ENCODE assay signal across 8 cellular contexts in the genomic region with DNA sequence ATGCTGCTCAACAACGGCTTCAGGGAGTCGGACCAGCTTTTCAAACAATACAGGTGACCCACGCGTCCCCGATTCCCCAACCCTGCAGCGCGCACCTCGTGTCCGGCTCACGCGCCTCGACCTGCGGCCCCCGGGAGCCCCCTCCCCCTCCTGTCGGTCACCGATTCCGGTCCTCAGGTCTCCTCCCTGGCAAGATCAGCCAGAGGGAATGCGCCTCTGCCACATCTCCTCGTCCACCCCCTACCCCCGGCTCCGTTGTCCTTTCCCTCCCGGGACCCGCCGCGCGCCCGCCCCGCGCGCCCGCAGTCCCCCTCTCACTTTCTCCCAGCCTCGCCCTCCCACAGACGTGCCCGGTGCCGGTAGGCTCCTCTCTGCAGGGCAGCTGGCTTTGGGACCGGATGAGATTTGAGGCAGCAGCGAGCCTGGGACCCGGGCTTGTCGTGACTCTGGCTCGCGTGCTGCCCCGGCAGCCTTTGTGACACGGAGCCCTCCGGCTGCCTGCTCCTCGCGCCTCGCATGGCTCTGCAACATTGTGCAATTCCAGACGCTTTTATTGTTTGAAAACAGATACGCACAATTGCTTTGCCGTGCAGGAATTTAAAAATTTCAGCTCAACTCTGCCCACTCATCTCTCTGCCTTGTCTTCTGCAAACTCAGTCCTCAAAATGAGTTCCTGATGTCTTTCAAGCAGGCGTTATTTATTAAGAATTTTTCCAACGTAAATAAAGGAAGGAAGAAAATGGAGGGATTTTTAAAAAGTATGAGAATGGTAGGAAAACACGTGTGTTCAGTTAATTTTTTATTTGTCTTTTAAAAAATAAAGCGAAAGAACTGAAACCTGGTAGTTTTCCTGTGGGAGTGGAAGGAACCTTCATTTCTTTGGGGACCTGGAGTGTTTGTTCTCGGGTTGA. TPM values are rescaled to one million over a fixed set of nuclear protein-coding genes. Genes with fewer than 3 reads are reported as not detected.
DNase-seq lines count a peak whose midpoint lies in the region; ATAC-seq and TF ChIP-seq lines count a peak whose summit lies in the region.

No MANE protein-coding gene starts in this region.

- H3K27me3 Mint-ChIP-seq in GM23338 (ENCODE audit: insufficient read depth, low read depth, poor library complexity): peaks cover 12% of the 10 kb centered on the region
- H3K27me3 Mint-ChIP-seq in naive thymus-derived CD8-positive, alpha-beta T cell: no peaks in the 10 kb centered on the region

- peak in 1 of 2 donors; percentile 18 for TF ChIP-seq POLR2A in tibial nerve (IDR thresholded peaks at IDR 0.05)

- H3K4me3 ChIP-seq in ACC112 (ENCODE audit: low read depth, low read length) (peak overlapping the region; percentile 93), GM23338 (peak overlapping the region; percentile 89), OCI-LY7 (ENCODE audit: low read depth, low read length, poor library complexity, severe bottlenecking) (peak overlapping the region; percentile 86), fibroblast of the aortic adventitia (ENCODE audit: low read depth, low read length) (peak overlapping the region; percentile 89), tibial nerve (peak overlapping the region; percentile 91 to 94 (median 92))

- no peaks in the 10 kb centered on the region for H3K9me3 ChIP-seq in OCI-LY7 (ENCODE audit: low read length)
- H3K9me3 ChIP-seq in tibial nerve: no peaks in the 10 kb centered on the region

- no peaks in the 10 kb centered on the region; the same call in 2 of the 3 replicates for H3K9me3 Mint-ChIP-seq in GM23338
- no peaks in the 10 kb centered on the region for H3K9me3 Mint-ChIP-seq in naive thymus-derived CD8-positive, alpha-beta T cell

- H4K20me1 ChIP-seq in GM23338 (replicated peaks; ENCODE audit: insufficient read depth): peaks cover 5% of the 10 kb centered on the region; the same call in 1 of the 2 replicates
- H4K20me1 ChIP-seq in OCI-LY7 (ENCODE audit: insufficient read depth, low read length): peaks cover 18% of the 10 kb centered on the region

- intact Hi-C loops in OCI-LY7 (cut with micrococcal nuclease; ENCODE audit: unreplicated experiment): loop anchor here (5.0 to 10.0 kb wide), 4 partner anchors 477 to 910 kb away; a partner anchor contains a TSS

- H2AFZ ChIP-seq in ACC112 (ENCODE audit: low read length, unreplicated experiment): peak overlapping the region; percentile 89
- no peak overlapping the region for H2AFZ ChIP-seq in GM23338
- peak overlapping the region; percentile 68; the same call in 1 of the 2 replicates for H2AFZ ChIP-seq in OCI-LY7 (ENCODE audit: low read length)

- H3K27ac Mint-ChIP-seq in GM23338: no peak overlapping the region
- peak overlapping the region; percentile 87 to 98 (median 94) for H3K27ac Mint-ChIP-seq in naive thymus-derived CD8-positive, alpha-beta T cell

- no peak for TF ChIP-seq CTCF in GM23338 (conservative IDR thresholded peaks at IDR 0.05; ENCODE audit: low read depth in 2 of 2)
- TF ChIP-seq CTCF in OCI-LY7 (conservative IDR thresholded peaks at IDR 0.05; ENCODE audit: low read length): no peak
- no peak for TF ChIP-seq CTCF in fibroblast of the aortic adventitia (IDR thresholded peaks at IDR 0.05; ENCODE audit: insufficient read depth, low read length)
- TF ChIP-seq CTCF in tibial nerve (IDR thresholded peaks at IDR 0.05): no peak

- no peaks in the 10 kb centered on the region; the same call in 2 of the 3 replicates for H3K36me3 Mint-ChIP-seq in GM23338 (ENCODE audit: low read depth)
- H3K36me3 Mint-ChIP-seq in naive thymus-derived CD8-positive, alpha-beta T cell: peaks cover 0 to 5% (median 1%) of the 10 kb centered on the region in 3 donors

- peaks cover 11% of the 10 kb centered on the region for H3F3A ChIP-seq in GM23338 (replicated peaks; ENCODE audit: low read depth)

- POLR2A ChIA-PET in OCI-LY7 (lab: Charles Lee): interaction anchor here (0.6 to 1.0 kb wide), 2 partner anchors 16 to 155 kb away, joined by 3 to 7 read pairs; no protein-coding TSS in a partner anchor
- POLR2A ChIA-PET in naive thymus-derived CD8-positive, alpha-beta T cell (lab: Charles Lee): interaction anchor here (0.5 to 3.1 kb wide), 16 partner anchors 11 to 418 kb away, joined by 3 to 19 read pairs (median 4); no protein-coding TSS in a partner anchor

- H3K4me3 Mint-ChIP-seq in GM23338: peak overlapping the region; percentile 85
- peak overlapping the region; percentile 92 to 99 (median 95) for H3K4me3 Mint-ChIP-seq in naive thymus-derived CD8-positive, alpha-beta T cell

- ATAC-seq in GM23338: peak; percentile 17
- peak; percentile 26 to 29 for ATAC-seq in naive thymus-derived CD8-positive, alpha-beta T cell

- peak overlapping the region; percentile 33; the same call in 1 of the 2 replicates for H3K27ac ChIP-seq in ACC112 (ENCODE audit: low read depth, low read length)
- H3K27ac ChIP-seq in GM23338 (ENCODE audit: low read depth): no peak overlapping the region; the same call in 1 of the 2 replicates
- H3K27ac ChIP-seq in OCI-LY7 (ENCODE audit: low read depth, low read length, poor library complexity, severe bottlenecking): peak overlapping the region; percentile 55
- peak overlapping the region; percentile 80 to 95 (median 92) for H3K27ac ChIP-seq in tibial nerve

- 2 to 3% methylated on average over 38 to 44 of the region's 55 CpGs for WGBS in tibial nerve, 2 donors

- no peaks in the 10 kb centered on the region for H3K9me2 ChIP-seq in GM23338 (ENCODE audit: insufficient read depth)
- H3K9me2 ChIP-seq in OCI-LY7 (ENCODE audit: insufficient read depth, low read length): no peaks in the 10 kb centered on the region

- H3K36me3 ChIP-seq in ACC112 (ENCODE audit: insufficient read depth, low read length) (no peaks in the 10 kb centered on the region), GM23338 (ENCODE audit: insufficient read depth) (no peaks in the 10 kb centered on the region), OCI-LY7 (ENCODE audit: insufficient read depth, low read length) (peaks cover 6% of the 10 kb centered on the region; the same call in 1 of the 2 replicates), tibial nerve (no peaks in the 10 kb centered on the region)

- CTCF ChIA-PET in OCI-LY7 (lab: Charles Lee; ENCODE audit: unreplicated experiment): interaction anchor here (0.9 kb wide), 1 partner anchor 55 kb away, joined by 4 read pairs; no protein-coding TSS in a partner anchor

- H3K79me2 ChIP-seq in ACC112 (ENCODE audit: control insufficient read depth, insufficient read depth, low read length, unreplicated experiment) (peaks cover 43% of the 10 kb centered on the region), GM23338 (replicated peaks; ENCODE audit: insufficient read depth) (peaks cover 55% of the 10 kb centered on the region), OCI-LY7 (ENCODE audit: insufficient read depth, low read depth, low read length) (peaks cover 42% of the 10 kb centered on the region)

- no peaks in the 10 kb centered on the region for H3K27me3 ChIP-seq in ACC112 (ENCODE audit: insufficient read depth, low read length)
- H3K27me3 ChIP-seq in GM23338 (ENCODE audit: insufficient read depth): no peaks in the 10 kb centered on the region
- no peaks in the 10 kb centered on the region for H3K27me3 ChIP-seq in tibial nerve

- TF ChIP-seq EP300 in tibial nerve (IDR thresholded peaks at IDR 0.05): peak in 1 of 2 donors; percentile 55

- H3K4me1 ChIP-seq in ACC112 (ENCODE audit: control insufficient read depth, insufficient read depth, low read length, unreplicated experiment) (peaks cover 13% of the 10 kb centered on the region), GM23338 (ENCODE audit: insufficient read depth) (peaks cover 49% of the 10 kb centered on the region), OCI-LY7 (ENCODE audit: insufficient read depth, low read length, poor library complexity, severe bottlenecking) (peaks cover 81% of the 10 kb centered on the region), tibial nerve (peaks cover 0 to 33% (median 5%) of the 10 kb centered on the region in 4 donors)

- no TSS peak for BruUV-seq in OCI-LY7 (replicated peaks; lab: Mats Ljungman, UMichigan)

- H3K4me2 ChIP-seq in GM23338 (peak overlapping the region; percentile 82), OCI-LY7 (ENCODE audit: low read length) (peak overlapping the region; percentile 82)

- peaks cover 41% of the 10 kb centered on the region for H3K4me1 Mint-ChIP-seq in GM23338
- H3K4me1 Mint-ChIP-seq in naive thymus-derived CD8-positive, alpha-beta T cell: peaks cover 42 to 84% (median 78%) of the 10 kb centered on the region in 4 donors

- DNase-seq in GM23338 (ENCODE audit: low spot score) (peak; percentile 55), OCI-LY7 (ENCODE audit: low spot score) (peak; percentile 69), activated gamma-delta T cell (lab: John Stamatoyannopoulos, UW) (peak; percentile 31), fibroblast of the aortic adventitia (ENCODE audit: low read depth) (peak; percentile 87), tibial nerve (ENCODE audit: low spot score in 2 of 2) (peak; percentile 20 to 21), pons (ENCODE audit: low spot score) (no peak)
- DNase-seq in naive thymus-derived CD8-positive, alpha-beta T cell: peak; percentile 28 to 74 (median 44)

TF ChIP-seq in GM23338, 12 proteins besides CTCF, POLR2A, EP300 and RAD21 (continues in another document):
- no peak for TF ChIP-seq POLR2AphosphoS5 (IDR thresholded peaks at IDR 0.05; ENCODE audit: low read depth)
- no peak for TF ChIP-seq CREB1 (CRISPR knock-in tag; IDR thresholded peaks at IDR 0.05; ENCODE audit: low read depth)
- TF ChIP-seq, protein P1, sequence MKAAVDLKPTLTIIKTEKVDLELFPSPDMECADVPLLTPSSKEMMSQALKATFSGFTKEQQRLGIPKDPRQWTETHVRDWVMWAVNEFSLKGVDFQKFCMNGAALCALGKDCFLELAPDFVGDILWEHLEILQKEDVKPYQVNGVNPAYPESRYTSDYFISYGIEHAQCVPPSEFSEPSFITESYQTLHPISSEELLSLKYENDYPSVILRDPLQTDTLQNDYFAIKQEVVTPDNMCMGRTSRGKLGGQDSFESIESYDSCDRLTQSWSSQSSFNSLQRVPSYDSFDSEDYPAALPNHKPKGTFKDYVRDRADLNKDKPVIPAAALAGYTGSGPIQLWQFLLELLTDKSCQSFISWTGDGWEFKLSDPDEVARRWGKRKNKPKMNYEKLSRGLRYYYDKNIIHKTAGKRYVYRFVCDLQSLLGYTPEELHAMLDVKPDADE (IDR thresholded peaks at IDR 0.05): no peak
- TF ChIP-seq ZNF331 (CRISPR knock-in tag; IDR thresholded peaks at IDR 0.05; ENCODE audit: low read depth): no peak
- TF ChIP-seq EZH2phosphoT487 (IDR thresholded peaks at IDR 0.05; ENCODE audit: unreplicated experiment): no peak
- no peak for TF ChIP-seq NANOG (IDR thresholded peaks at IDR 0.05; ENCODE audit: borderline replicate concordance)
- no peak for TF ChIP-seq ZNF114 (CRISPR knock-in tag; IDR thresholded peaks at IDR 0.05)

RNA-seq across cellular contexts. Expression of a gene that starts 0.7 kb away (rescaled TPM):
- total RNA-seq in GM23338 (2014; rRNA removed; shearing (Covaris generic)): 108 and 136 TPM in 2 replicates
- 69.2 and 69.4 TPM in 2 replicates for polyA plus RNA-seq in GM23338 (2016; fragmentation: Nextera tagmentation; extraction: Ambion mirVana)
- total RNA-seq in OCI-LY7 (2014; rRNA removed; shearing (Covaris generic)): 31.4 and 33.4 TPM in 2 replicates
- total RNA-seq in OCI-LY7 (2022) (47.0 TPM in 2 replicates), fibroblast of the aortic adventitia (ENCODE audit: low replicate concordance) (51.8 and 59.4 TPM in 2 replicates), tibial nerve (10 to 100 TPM; 22.6 to 35.1 (median 29.3) TPM)
- total RNA-seq in naive thymus-derived CD8-positive, alpha-beta T cell: 10 to 100 TPM; 80.2 to 83.3 TPM
- 10 to 100 TPM; 36.5 to 60.6 (median 39.3) TPM for polyA plus RNA-seq in naive thymus-derived CD8-positive, alpha-beta T cell
